In the genomic region with DNA sequence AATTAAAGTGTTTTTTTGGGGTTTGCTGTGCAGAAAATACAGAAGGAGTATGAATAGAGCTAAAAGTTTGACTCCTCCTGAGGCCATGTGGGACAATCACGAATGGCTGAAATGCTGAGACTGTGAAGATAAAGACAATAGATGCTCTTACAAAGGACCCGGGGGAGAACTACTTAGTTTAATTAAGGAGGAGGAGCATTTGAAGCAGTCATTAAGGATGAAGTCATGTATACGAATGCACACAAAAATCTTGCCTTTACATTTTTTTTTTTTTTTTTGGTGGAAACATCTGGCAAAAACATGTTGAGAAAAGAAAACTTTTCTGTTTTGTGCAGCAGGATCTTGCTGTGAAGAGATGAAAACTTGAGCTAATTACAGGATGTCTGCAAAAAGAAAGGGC, we compare ENCODE assay signal across 28 cellular contexts. TPM values are rescaled to one million over a fixed set of nuclear protein-coding genes. Genes with fewer than 3 reads are reported as not detected.
A peak's percentile ranks its signal among the peaks of the same experiment; 100 is the strongest.
DNase-seq lines count a peak whose midpoint lies in the region; ATAC-seq and TF ChIP-seq lines count a peak whose summit lies in the region.
"Had no signal": no experiment of that assay in that cellular context is flagged by ENCODE, and none has a peak within 500 bp of the region (broad histone marks: within the 10 kb centered on the region; RNA-seq: fewer than 3 reads in every experiment).

No MANE protein-coding gene starts in this region.

- ATAC-seq in HG03439 (IDR thresholded peaks at IDR 0.05; ENCODE audit: unreplicated experiment) = no peak
- ATAC-seq: heart left ventricle, left cardiac atrium had no signal

- H3K9ac ChIP-seq in H9 (ENCODE audit: extremely low read depth, insufficient read length, low read length) (no peak overlapping the region), OCI-LY1 (ENCODE audit: low read length) (no peak overlapping the region), neuronal stem cell (ENCODE audit: low read depth, low read length, poor library complexity) (no peak overlapping the region)

- H2BK5ac ChIP-seq in H9 (ENCODE audit: insufficient read length, low read length) = no peak overlapping the region
- no peak overlapping the region for H2BK5ac ChIP-seq in neuronal stem cell (ENCODE audit: low read length)

- no peak overlapping the region for H2BK120ac ChIP-seq in H9 (ENCODE audit: low read depth, low read length, poor library complexity, severe bottlenecking)
- no peak overlapping the region for H2BK120ac ChIP-seq in neuronal stem cell (ENCODE audit: low read depth, low read length)

- no peak overlapping the region for H4K91ac ChIP-seq in H9 (ENCODE audit: insufficient read length, low read depth, low read length)
- no peak overlapping the region for H4K91ac ChIP-seq in neuronal stem cell (ENCODE audit: low read depth, low read length, poor library complexity)

- H3K23me2 ChIP-seq in H9 (ENCODE audit: insufficient read length, low read depth, low read length, poor library complexity, severe bottlenecking) = no peaks in the 10 kb centered on the region

- TF ChIP-seq CTCF in AG10803 (conservative IDR thresholded peaks at IDR 0.05; ENCODE audit: low read length) = no peak
- TF ChIP-seq CTCF in H9 (conservative IDR thresholded peaks at IDR 0.05) = no peak
- TF ChIP-seq CTCF in OCI-LY1 (IDR thresholded peaks at IDR 0.05; ENCODE audit: low read length) = no peak
- TF ChIP-seq CTCF in osteocyte (IDR thresholded peaks at IDR 0.05) = no peak

- H3K27me3 Mint-ChIP-seq in H9 (ENCODE audit: low read depth) = no peaks in the 10 kb centered on the region
- H3K27me3 Mint-ChIP-seq in osteocyte (ENCODE audit: unreplicated experiment) = no peaks in the 10 kb centered on the region
- H3K27me3 Mint-ChIP-seq: activated CD4-positive, alpha-beta memory T cell treated with anti-CD3 and anti-CD28 coated beads, Interleukin-2, amount 10 ng/mL, durations not matched to agents 7 days and 5 days; memory B cell; naive B cell had no signal

- H4K8ac ChIP-seq in H9 (replicated peaks; ENCODE audit: insufficient read length, low read depth, low read length) = no peak overlapping the region
- H4K8ac ChIP-seq in neuronal stem cell (ENCODE audit: low read depth, low read length) = no peak overlapping the region

- H2AK5ac ChIP-seq in H9 (ENCODE audit: insufficient read length, low read length) (no peak overlapping the region), neuronal stem cell (ENCODE audit: low read depth, low read length) (no peak overlapping the region)

- H2BK12ac ChIP-seq in H9 (ENCODE audit: insufficient read length, low read depth, low read length) = no peak overlapping the region
- no peak overlapping the region for H2BK12ac ChIP-seq in neuronal stem cell (ENCODE audit: low read length)

- peaks cover 16 to 24% of the 10 kb centered on the region in 2 experiments for H3K4me1 Mint-ChIP-seq in H9
- H3K4me1 Mint-ChIP-seq in osteocyte (ENCODE audit: unreplicated experiment) = peaks cover 7% of the 10 kb centered on the region
- H3K4me1 Mint-ChIP-seq: memory B cell had no signal

- H2AFZ ChIP-seq in H9 (ENCODE audit: low read length) (peak overlapping the region; percentile 33), OCI-LY1 (ENCODE audit: low read length) (peak overlapping the region; percentile 89), neuronal stem cell (ENCODE audit: low read length) (no peak overlapping the region)

- H3K4me1 ChIP-seq in H9 (ENCODE audit: insufficient read depth, low read length) (no peaks in the 10 kb centered on the region), OCI-LY1 (ENCODE audit: insufficient read depth, low read length, severe bottlenecking) (peaks cover 31% of the 10 kb centered on the region), neuronal stem cell (ENCODE audit: control insufficient read depth in 2 of 2, insufficient read depth in 1 of 2, low read depth in 1 of 2, low read length in 2 of 2) (peaks cover 2 to 3% of the 10 kb centered on the region in 2 donors)
- H3K4me1 ChIP-seq: adrenal gland, breast epithelium, colonic mucosa, right atrium auricular region, stomach, transverse colon had no signal

- H3K4me3 Mint-ChIP-seq in H9 (no peak overlapping the region), osteocyte (ENCODE audit: unreplicated experiment) (no peak overlapping the region)
- H3K4me3 Mint-ChIP-seq: activated CD4-positive, alpha-beta memory T cell treated with anti-CD3 and anti-CD28 coated beads, Interleukin-2, amount 10 ng/mL, durations not matched to agents 7 days and 5 days; CD14-positive monocyte; memory B cell; naive B cell had no signal

- H3K79me1 ChIP-seq in H9 (ENCODE audit: insufficient read depth, low read depth, low read length, poor library complexity, severe bottlenecking) = no peaks in the 10 kb centered on the region
- no peaks in the 10 kb centered on the region for H3K79me1 ChIP-seq in neuronal stem cell (ENCODE audit: low read depth, low read length)

- H3K18ac ChIP-seq in H9 (ENCODE audit: insufficient read length, low read depth, low read length) = no peak overlapping the region
- no peak overlapping the region for H3K18ac ChIP-seq in neuronal stem cell (ENCODE audit: low read length)

- no peak overlapping the region for H3K4me2 ChIP-seq in H9 (ENCODE audit: insufficient read depth, insufficient read length, low read length)
- peak overlapping the region; percentile 9; the same call in 1 of the 2 replicates for H3K4me2 ChIP-seq in OCI-LY1 (ENCODE audit: low read length)
- no peak overlapping the region for H3K4me2 ChIP-seq in neuronal stem cell (ENCODE audit: insufficient read depth, low read length, poor library complexity, severe bottlenecking)

- H3K27ac ChIP-seq in H9 (ENCODE audit: insufficient read length, low read depth, low read length) (no peak overlapping the region), OCI-LY1 (ENCODE audit: low read depth, low read length, poor library complexity, severe bottlenecking) (no peak overlapping the region), neuronal stem cell (replicated peaks; ENCODE audit: low read length) (no peak overlapping the region)
- H3K27ac ChIP-seq: adrenal gland, breast epithelium, colonic mucosa, heart left ventricle, right atrium auricular region, stomach, transverse colon had no signal

- no peak overlapping the region for H2BK15ac ChIP-seq in H9 (ENCODE audit: low read depth, low read length)
- H2BK15ac ChIP-seq in neuronal stem cell (ENCODE audit: low read length) = no peak overlapping the region

- H4K5ac ChIP-seq in H9 (ENCODE audit: insufficient read length, low read depth, low read length) = no peak overlapping the region

- no peaks in the 10 kb centered on the region for H3K36me3 ChIP-seq in OCI-LY1 (ENCODE audit: insufficient read depth, low read length)
- no peaks in the 10 kb centered on the region for H3K36me3 ChIP-seq in neuronal stem cell (replicated peaks in 1 of 2; ENCODE audit: control insufficient read depth in 2 of 2, insufficient read depth in 2 of 2, low read length in 2 of 2)
- H3K36me3 ChIP-seq: adrenal gland, breast epithelium, colonic mucosa, heart left ventricle, right atrium auricular region, stomach, transverse colon had no signal

- H3K9me3 ChIP-seq in H9 (ENCODE audit: control insufficient read depth, low read depth, low read length) = no peaks in the 10 kb centered on the region
- H3K9me3 ChIP-seq in OCI-LY1 (ENCODE audit: low read length) = no peaks in the 10 kb centered on the region
- no peaks in the 10 kb centered on the region for H3K9me3 ChIP-seq in neuronal stem cell (replicated peaks in 1 of 2; ENCODE audit: control insufficient read depth in 2 of 2, insufficient read depth in 1 of 2, low read depth in 1 of 2, low read length in 2 of 2)
- H3K9me3 ChIP-seq: adrenal gland, breast epithelium, colonic mucosa, heart left ventricle, right atrium auricular region, stomach, transverse colon had no signal

- no peaks in the 10 kb centered on the region for H3K9me2 ChIP-seq in OCI-LY1 (ENCODE audit: low read depth, low read length)

- H3K4me3 ChIP-seq in AG10803 (ENCODE audit: low read length) = no peak overlapping the region; the same call in 1 of the 2 replicates
- no peak overlapping the region for H3K4me3 ChIP-seq in OCI-LY1 (ENCODE audit: low read depth, low read length, poor library complexity, severe bottlenecking)
- H3K4me3 ChIP-seq in neuronal stem cell (ENCODE audit: low read length in 2 of 2) = no peak overlapping the region
- H3K4me3 ChIP-seq: adrenal gland, breast epithelium, colonic mucosa, heart left ventricle, right atrium auricular region, stomach, transverse colon had no signal

- H3T11ph ChIP-seq in H9 (ENCODE audit: low read length) = no peak overlapping the region

- no peaks in the 10 kb centered on the region for H3F3A ChIP-seq in OCI-LY1 (ENCODE audit: insufficient read depth, low read length)

- H2BK20ac ChIP-seq in H9 (ENCODE audit: low read depth, low read length, poor library complexity, severe bottlenecking) = no peak overlapping the region

- DNase-seq in AG10803 (ENCODE audit: low read depth) (peak; percentile 43), H9 (no peak), fibroblast of peridontal ligament (ENCODE audit: extremely low read depth) (peak; percentile 47), neuronal stem cell (ENCODE audit: low spot score) (no peak), osteocyte (ENCODE audit: extremely low spot score, unreplicated experiment) (no peak), T1000 (lab: John Stamatoyannopoulos, UW) (no peak)
- DNase-seq: activated CD4-positive, alpha-beta memory T cell treated with anti-CD3 and anti-CD28 coated beads, Interleukin-2, amount 10 ng/mL, durations not matched to agents 7 days and 5 days; activated naive CD4-positive, alpha-beta T cell; adrenal gland; colonic mucosa; DMS153; GF-D8; heart left ventricle; Kasumi-1; left cardiac atrium; naive B cell; NCI-H1092; NCI-H2081 treated with DMSO at 0.1 percent for 48 hours; RPMI8226; stomach; T-helper 9 cell; transverse colon had no signal

- no peak overlapping the region for H3K56ac ChIP-seq in H9 (ENCODE audit: insufficient read length, low read depth, low read length)

- H3K27ac Mint-ChIP-seq in H9 (no peak overlapping the region; a peak in 1 of 7 replicates), osteocyte (ENCODE audit: unreplicated experiment) (no peak overlapping the region)
- H3K27ac Mint-ChIP-seq: activated CD4-positive, alpha-beta memory T cell treated with anti-CD3 and anti-CD28 coated beads, Interleukin-2, amount 10 ng/mL, durations not matched to agents 7 days and 5 days; CD14-positive monocyte; memory B cell; naive B cell had no signal

- H3K27me3 ChIP-seq in H9 (ENCODE audit: insufficient read depth, low read length) (no peaks in the 10 kb centered on the region), OCI-LY1 (ENCODE audit: insufficient read depth, low read length) (no peaks in the 10 kb centered on the region), neuronal stem cell (ENCODE audit: control insufficient read depth in 3 of 3, insufficient read depth in 3 of 3, low read depth in 1 of 3, low read length in 3 of 3) (no peaks in the 10 kb centered on the region)
- H3K27me3 ChIP-seq: breast epithelium, colonic mucosa, heart left ventricle, right atrium auricular region, stomach, transverse colon had no signal

- H4K20me1 ChIP-seq in H9 (ENCODE audit: control insufficient read depth, insufficient read depth, insufficient read length) (no peaks in the 10 kb centered on the region), OCI-LY1 (ENCODE audit: insufficient read depth, low read length) (no peaks in the 10 kb centered on the region)

- H3K36me3 Mint-ChIP-seq in H9 (ENCODE audit: insufficient read depth in 1 of 3, low read depth in 3 of 3) (no peaks in the 10 kb centered on the region), osteocyte (ENCODE audit: unreplicated experiment) (no peaks in the 10 kb centered on the region)
- H3K36me3 Mint-ChIP-seq: CD14-positive monocyte, memory B cell, naive B cell had no signal

- H3K14ac ChIP-seq in H9 (ENCODE audit: insufficient read depth, low read length) (no peak overlapping the region), neuronal stem cell (ENCODE audit: low read length) (no peak overlapping the region)

- H3K79me2 ChIP-seq in H9 (ENCODE audit: insufficient read depth, low read length) (no peaks in the 10 kb centered on the region), OCI-LY1 (ENCODE audit: insufficient read depth, low read length) (no peaks in the 10 kb centered on the region)

- no CpG with 5 or more reads among the region's 3 CpGs for WGBS in H9 (ENCODE audit: extremely low coverage, insufficient read length, low lambda C conversion rate)
- no CpG with 5 or more reads among the region's 3 CpGs for WGBS in neuronal stem cell (ENCODE audit: extremely low coverage in 2 of 2, insufficient read length in 2 of 2, insufficient replicate concordance in 1 of 2), 2 donors

- H3K23ac ChIP-seq in H9 (ENCODE audit: insufficient read length, low read depth, low read length) (no peak overlapping the region), neuronal stem cell (ENCODE audit: low read depth, low read length, poor library complexity) (no peak overlapping the region)

- H3K4ac ChIP-seq in H9 (ENCODE audit: low read depth, low read length) (no peak overlapping the region), neuronal stem cell (ENCODE audit: low read length) (no peak overlapping the region)

- no peaks in the 10 kb centered on the region; a peak in 1 of 5 replicates for H3K9me3 Mint-ChIP-seq in H9
- no peaks in the 10 kb centered on the region for H3K9me3 Mint-ChIP-seq in osteocyte (ENCODE audit: unreplicated experiment)
- H3K9me3 Mint-ChIP-seq: activated CD4-positive, alpha-beta memory T cell treated with anti-CD3 and anti-CD28 coated beads, Interleukin-2, amount 10 ng/mL, durations not matched to agents 7 days and 5 days; memory B cell; naive B cell had no signal

RNA-seq across cellular contexts. Expression of a gene that starts 42.2 kb away (rescaled TPM):
- 26.5 and 31.4 TPM in 2 replicates for total RNA-seq in H9 (2021)
- 0.38 TPM for polyA plus RNA-seq in neuronal stem cell (2013, experiment 1 of 2)
- 0.28 TPM for polyA plus RNA-seq in neuronal stem cell (2013, experiment 2 of 2)
- total RNA-seq in osteocyte = 42.6 and 47.8 TPM in 2 replicates

Comparison
In these comparisons a context has a peak if more than half of its experiments do, and no peak if none do; other contexts are left out.
1. DNase-seq: peak in AG10803 (single experiment) and fibroblast of peridontal ligament (single experiment); none in H9 (single experiment), neuronal stem cell (single experiment), osteocyte (single experiment) and T1000 (single experiment).